8 cellular contexts compared by ENCODE assay signal in genomic region chr2:152335851-152336102, GRCh38. TPM values are rescaled to one million over a fixed set of nuclear protein-coding genes. Genes with fewer than 3 reads are reported as not detected.
DNase-seq lines count a peak whose midpoint lies in the region; ATAC-seq and TF ChIP-seq lines count a peak whose summit lies in the region.

No MANE protein-coding gene starts in this region.

- H3K4me1 ChIP-seq in right atrium auricular region (peaks cover 0 to 27% of the 10 kb centered on the region in 2 donors), skeletal muscle satellite cell (ENCODE audit: control insufficient read depth, insufficient read depth, low read length) (peaks cover 12% of the 10 kb centered on the region)

- no peak for TF ChIP-seq CTCF in right atrium auricular region (IDR thresholded peaks at IDR 0.05)

- no peaks in the 10 kb centered on the region for H3K9me3 Mint-ChIP-seq in activated T-cell treated with anti-CD3 and anti-CD28 coated beads, Interleukin-2, amount 50 U/mL, for 4 hours

- peaks cover 13% of the 10 kb centered on the region for H3K4me1 Mint-ChIP-seq in activated T-cell treated with anti-CD3 and anti-CD28 coated beads, Interleukin-2, amount 50 U/mL, for 4 hours (ENCODE audit: low read depth)

- no peaks in the 10 kb centered on the region for H3K9me3 ChIP-seq in right atrium auricular region
- no peaks in the 10 kb centered on the region for H3K9me3 ChIP-seq in skeletal muscle satellite cell (replicated peaks; ENCODE audit: low read length)

- H3K4me3 ChIP-seq in right atrium auricular region (peak overlapping the region; percentile 86 to 96), skeletal muscle satellite cell (ENCODE audit: low read length) (peak overlapping the region; percentile 93)

- peak overlapping the region; percentile 89 for H3K9ac ChIP-seq in skeletal muscle satellite cell (ENCODE audit: low read depth, low read length)

- H3K4me3 Mint-ChIP-seq in activated T-cell treated with anti-CD3 and anti-CD28 coated beads, Interleukin-2, amount 50 U/mL, for 4 hours = peak overlapping the region; percentile 63

- DNase-seq in activated T-cell treated with anti-CD3 and anti-CD28 coated beads, Interleukin-2, amount 50 U/mL, for 4 hours = no peak
- no peak for DNase-seq in right atrium auricular region (ENCODE audit: low spot score)
- no peak for DNase-seq in NCI-H526 treated with DMSO at 0.1 percent for 48 hours (lab: John Stamatoyannopoulos, UW)
- no peak for DNase-seq in NCI-H446 (lab: John Stamatoyannopoulos, UW)
- DNase-seq in effector CD4-positive, alpha-beta T cell = no peak

- ATAC-seq in GM18498 (IDR thresholded peaks at IDR 0.05; ENCODE audit: unreplicated experiment) (peak; percentile 14), HG02763 (IDR thresholded peaks at IDR 0.05; ENCODE audit: unreplicated experiment) (peak; percentile 2)
- ATAC-seq in activated T-cell treated with anti-CD3 and anti-CD28 coated beads, Interleukin-2, amount 50 U/mL, for 4 hours = no peak

- H3K36me3 ChIP-seq in right atrium auricular region = no peaks in the 10 kb centered on the region
- H3K36me3 ChIP-seq in skeletal muscle satellite cell (ENCODE audit: insufficient read depth, low read length) = no peaks in the 10 kb centered on the region

- H3K27ac ChIP-seq in right atrium auricular region = peak overlapping the region; percentile 88 to 91

- peak overlapping the region; percentile 89 for H3K4me2 ChIP-seq in skeletal muscle satellite cell (ENCODE audit: low read length)

- H3K27me3 Mint-ChIP-seq in activated T-cell treated with anti-CD3 and anti-CD28 coated beads, Interleukin-2, amount 50 U/mL, for 4 hours (ENCODE audit: low read depth) = peaks cover 44% of the 10 kb centered on the region

- no peaks in the 10 kb centered on the region for H3K27me3 ChIP-seq in right atrium auricular region
- no peaks in the 10 kb centered on the region for H3K27me3 ChIP-seq in skeletal muscle satellite cell (ENCODE audit: control insufficient read depth, insufficient read depth, low read length)

- H3K36me3 Mint-ChIP-seq in activated T-cell treated with anti-CD3 and anti-CD28 coated beads, Interleukin-2, amount 50 U/mL, for 4 hours (ENCODE audit: insufficient read depth) = no peaks in the 10 kb centered on the region

RNA-seq across cellular contexts. Expression of gene FMNL2, which starts 0.8 kb away (rescaled TPM):
- 1 to 10 TPM in 2 of 3 donors, under 1 TPM in 1; 0.63 to 3.2 (median 1.4) TPM for total RNA-seq in activated T-cell treated with anti-CD3 and anti-CD28 coated beads, Interleukin-2, amount 50 U/mL, for 4 hours
- 10 to 100 TPM in 1 of 2 donors, 1 to 10 TPM in 1; 6.0 to 11.5 TPM for total RNA-seq in right atrium auricular region
- 30.6 and 36.5 TPM in 2 replicates for total RNA-seq in skeletal muscle satellite cell (2012; rRNA removed)

Comparison
In these comparisons a context has a peak if more than half of its experiments do, and no peak if none do; other contexts are left out.
1. ATAC-seq: peak in GM18498 (single experiment) and HG02763 (single experiment); none in activated T-cell treated with anti-CD3 and anti-CD28 coated beads, Interleukin-2, amount 50 U/mL, for 4 hours (0 of 2).